ENCODE assay signal across 1 cellular context in genomic region chr19:3505598-3506383, GRCh38.
TF ChIP-seq lines count a peak whose summit lies in the region.

FZR1 (plus strand) TSS chr19:3506311; CDS start chr19:3522990, 16,679 bp downstream.

TF ChIP-seq in K562, 482 proteins besides CTCF, POLR2A, EP300 and RAD21 (continued from another document and continues in another):
- TF ChIP-seq CHD7 (IDR thresholded peaks at IDR 0.05; ENCODE audit: low read depth, low read length) (no peak), E4F1 (CRISPR knock-in tag; IDR thresholded peaks at IDR 0.05; ENCODE audit: borderline replicate concordance) (no peak), ATF3 (IDR thresholded peaks at IDR 0.05) (no peak), ATF3 (CRISPR knock-in tag; conservative IDR thresholded peaks at IDR 0.05) (no peak), SP1 (CRISPR knock-in tag; IDR thresholded peaks at IDR 0.05) (peak; percentile 90), ARHGAP35 (IDR thresholded peaks at IDR 0.05; ENCODE audit: partially characterized antibody) (no peak), ZEB2 (IDR thresholded peaks at IDR 0.05) (no peak), MXD1 (CRISPR knock-in tag; IDR thresholded peaks at IDR 0.05; ENCODE audit: borderline replicate concordance, poor library complexity, severe bottlenecking) (no peak), ZNF24 (IDR thresholded peaks at IDR 0.05) (no peak), ARNT (IDR thresholded peaks at IDR 0.05) (no peak), RB1 (IDR thresholded peaks at IDR 0.05; ENCODE audit: low read depth) (no peak; the same call in 1 of the 2 replicates), ATF7 (IDR thresholded peaks at IDR 0.05) (peak; percentile 90), ZBTB1 (CRISPR knock-in tag; IDR thresholded peaks at IDR 0.05; ENCODE audit: borderline replicate concordance, low read depth) (peak; percentile 91), RBM15 (IDR thresholded peaks at IDR 0.05; ENCODE audit: insufficient read depth, low read length) (no peak), RBM22 (IDR thresholded peaks at IDR 0.05; ENCODE audit: low read depth, low read length, poor library complexity, severe bottlenecking) (peak; percentile 85), REST (CRISPR knock-in tag; IDR thresholded peaks at IDR 0.05; ENCODE audit: low read depth) (0 out of 2 replicates have a peak, but pooled peaks have one; percentile 44), NELFE (IDR thresholded peaks at IDR 0.05; ENCODE audit: insufficient read depth, insufficient read length) (no peak), MNT (conservative IDR thresholded peaks at IDR 0.05) (peak; percentile 86 to 92), GABPB1 (CRISPR knock-in tag; IDR thresholded peaks at IDR 0.05) (peak; percentile 92), CUX1 (CRISPR knock-in tag; IDR thresholded peaks at IDR 0.05) (no peak), ZBTB2 (IDR thresholded peaks at IDR 0.05) (peak; percentile 96), BHLHE40 (IDR thresholded peaks at IDR 0.05; ENCODE audit: low read length) (no peak)
